Comparison of ENCODE assay signal across 15 cellular contexts in the genomic region with DNA sequence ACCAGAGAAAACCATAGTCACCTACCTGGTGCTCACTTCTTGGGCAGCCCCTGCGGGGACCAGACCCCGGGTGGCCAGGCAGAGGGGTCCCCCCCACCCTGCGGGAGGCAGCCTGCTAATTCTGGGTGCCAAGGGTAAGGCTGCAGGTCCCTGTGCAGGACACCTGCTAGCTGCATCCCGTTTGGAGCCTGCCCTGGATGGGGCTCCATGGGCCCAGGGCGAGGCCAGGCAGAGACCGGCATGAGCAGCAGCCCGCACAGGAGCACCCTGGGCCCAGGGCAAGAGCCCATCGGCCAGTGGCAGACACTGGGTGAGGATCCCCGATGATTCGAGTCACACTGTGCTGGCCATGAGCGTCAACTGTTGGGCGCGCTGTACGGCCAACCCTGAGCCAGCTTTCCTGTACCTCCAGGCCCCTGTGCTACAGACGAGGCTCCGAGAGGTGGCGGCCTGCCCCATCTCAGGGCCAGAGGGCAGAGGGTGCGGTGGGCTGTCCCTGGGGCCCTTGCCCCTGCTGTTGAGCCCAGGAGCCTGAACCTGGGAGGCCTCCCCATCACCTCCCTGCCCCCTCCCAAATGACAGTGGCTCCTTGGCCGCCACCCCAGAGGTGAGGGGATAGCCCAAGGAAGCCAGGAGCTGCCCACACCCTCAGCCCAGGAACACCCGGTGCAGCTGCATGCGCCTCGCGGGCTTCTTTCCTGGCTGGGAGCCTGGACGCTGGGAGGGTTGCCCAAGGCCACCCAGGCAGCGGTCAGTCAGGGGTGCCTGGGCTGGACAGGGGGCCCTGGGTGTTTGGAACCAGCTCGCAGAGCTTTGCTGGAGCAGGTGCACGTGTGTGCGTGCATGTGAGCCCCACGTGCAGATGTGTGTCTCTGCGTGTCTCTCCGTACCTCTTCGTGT. TPM values are rescaled to one million over a fixed set of nuclear protein-coding genes. Genes with fewer than 3 reads are reported as not detected.
DNase-seq lines count a peak whose midpoint lies in the region; ATAC-seq and TF ChIP-seq lines count a peak whose summit lies in the region.
"Had no signal": no experiment of that assay in that cellular context is flagged by ENCODE, and none has a peak within 500 bp of the region (broad histone marks: within the 10 kb centered on the region; RNA-seq: fewer than 3 reads in every experiment).

No MANE protein-coding gene starts in this region.

- H3K27me3 ChIP-seq in WERI-Rb-1 (ENCODE audit: insufficient read depth, low read depth, severe bottlenecking) (no peaks in the 10 kb centered on the region), left ventricle myocardium inferior (ENCODE audit: low read depth) (peaks cover 11% of the 10 kb centered on the region)

- H3K36me3 ChIP-seq in WERI-Rb-1 (no peaks in the 10 kb centered on the region), left ventricle myocardium inferior (no peaks in the 10 kb centered on the region)
- H3K36me3 ChIP-seq: breast epithelium had no signal

- peaks cover 13 to 41% (median 24%) of the 10 kb centered on the region in 3 donors for H3K27me3 Mint-ChIP-seq in CD14-positive monocyte (ENCODE audit: low read depth in 3 of 3)

- no peak overlapping the region for H3K27ac ChIP-seq in WERI-Rb-1
- peak overlapping the region; percentile 94 for H3K27ac ChIP-seq in left ventricle myocardium inferior (replicated peaks)
- H3K27ac ChIP-seq: breast epithelium, parathyroid adenoma had no signal

- H3K36me3 Mint-ChIP-seq in CD14-positive monocyte, result no peaks in the 10 kb centered on the region

- H3K4me3 ChIP-seq in WERI-Rb-1 (ENCODE audit: low read depth, low read length), result no peak overlapping the region
- no peak overlapping the region for H3K4me3 ChIP-seq in left ventricle myocardium inferior
- H3K4me3 ChIP-seq: breast epithelium, lung had no signal

- H3K4me3 Mint-ChIP-seq in CD14-positive monocyte, result no peak overlapping the region
- H3K4me3 Mint-ChIP-seq: stimulated activated naive CD8-positive, alpha-beta T cell treated with anti-CD3 and anti-CD28 coated beads, Interleukin-15, Interleukin-2, amounts not matched to agents 100 ng/mL and 50 ng/mL, for 24 hours had no signal

- DNase-seq in CD14-positive monocyte (ENCODE audit: low spot score) (peak; percentile 44), WERI-Rb-1 (peak; percentile 9), left ventricle myocardium inferior (peak; percentile 38), posterior cingulate gyrus (peak in 8 of 10 donors; percentile 8 to 85 (median 24))
- DNase-seq in activated CD4-positive, CD25-positive, alpha-beta regulatory T cell (lab: John Stamatoyannopoulos, UW), result no peak
- DNase-seq: NCI-H524 treated with DMSO at 0.1 percent for 48 hours; stimulated activated CD4-positive, alpha-beta T cell treated with anti-CD3 and anti-CD28 coated beads, Interleukin-4, amount 100 ng/mL, for 24 hours had no signal

- TF ChIP-seq CTCF in CD14-positive monocyte (IDR thresholded peaks at IDR 0.05), result no peak
- TF ChIP-seq CTCF in WERI-Rb-1 (IDR thresholded peaks at IDR 0.05; ENCODE audit: low read depth, low read length), result no peak
- TF ChIP-seq CTCF in left ventricle myocardium inferior (IDR thresholded peaks at IDR 0.05; ENCODE audit: borderline replicate concordance), result no peak

- H3K9me3 Mint-ChIP-seq in CD14-positive monocyte, result peaks cover 0 to 2% (median 0%) of the 10 kb centered on the region in 7 donors
- H3K9me3 Mint-ChIP-seq: stimulated activated naive CD8-positive, alpha-beta T cell treated with anti-CD3 and anti-CD28 coated beads, Interleukin-15, Interleukin-2, amounts not matched to agents 100 ng/mL and 50 ng/mL, for 24 hours had no signal

- H3K27ac Mint-ChIP-seq in CD14-positive monocyte, result no peak overlapping the region
- H3K27ac Mint-ChIP-seq: stimulated activated naive CD8-positive, alpha-beta T cell treated with anti-CD3 and anti-CD28 coated beads, Interleukin-15, Interleukin-2, amounts not matched to agents 100 ng/mL and 50 ng/mL, for 24 hours had no signal

- ATAC-seq in HG03469 (IDR thresholded peaks at IDR 0.05; ENCODE audit: unreplicated experiment) (no peak), HG02870 (IDR thresholded peaks at IDR 0.05; ENCODE audit: unreplicated experiment) (no peak), GM19452 (IDR thresholded peaks at IDR 0.05; ENCODE audit: unreplicated experiment) (no peak)

- peaks cover 73% of the 10 kb centered on the region for H3K4me1 ChIP-seq in left ventricle myocardium inferior
- H3K4me1 ChIP-seq: breast epithelium had no signal

- intact Hi-C loops in CD14-positive monocyte (cut with micrococcal nuclease), result no loop called here
- intact Hi-C loops in left ventricle myocardium inferior (cut with micrococcal nuclease), result loop anchor here (2.0 kb wide), 1 partner anchor 153 kb away; no protein-coding TSS in a partner anchor
- intact Hi-C loops in posterior cingulate gyrus (cut with DNase I), result no loop called here

- H3K9me3 ChIP-seq in WERI-Rb-1 (ENCODE audit: severe bottlenecking) (no peaks in the 10 kb centered on the region), left ventricle myocardium inferior (replicated peaks) (no peaks in the 10 kb centered on the region)
- H3K9me3 ChIP-seq: breast epithelium had no signal

- H3K4me1 Mint-ChIP-seq in CD14-positive monocyte, result no peaks in the 10 kb centered on the region

RNA-seq across cellular contexts. Expression of gene CYP46A1, which starts 47.7 kb away (rescaled TPM):
- polyA plus RNA-seq in CD14-positive monocyte, result not detected
- 4.2 TPM for total RNA-seq in left ventricle myocardium inferior
- total RNA-seq: HT1080 had no signal

Comparison
In these comparisons a context has a peak if more than half of its experiments do, and no peak if none do; other contexts are left out.
1. DNase-seq: peak in CD14-positive monocyte (single experiment), WERI-Rb-1 (single experiment), left ventricle myocardium inferior (single experiment) and posterior cingulate gyrus (8 of 10); none in activated CD4-positive, CD25-positive, alpha-beta regulatory T cell (0 of 4).